In the genomic region with DNA sequence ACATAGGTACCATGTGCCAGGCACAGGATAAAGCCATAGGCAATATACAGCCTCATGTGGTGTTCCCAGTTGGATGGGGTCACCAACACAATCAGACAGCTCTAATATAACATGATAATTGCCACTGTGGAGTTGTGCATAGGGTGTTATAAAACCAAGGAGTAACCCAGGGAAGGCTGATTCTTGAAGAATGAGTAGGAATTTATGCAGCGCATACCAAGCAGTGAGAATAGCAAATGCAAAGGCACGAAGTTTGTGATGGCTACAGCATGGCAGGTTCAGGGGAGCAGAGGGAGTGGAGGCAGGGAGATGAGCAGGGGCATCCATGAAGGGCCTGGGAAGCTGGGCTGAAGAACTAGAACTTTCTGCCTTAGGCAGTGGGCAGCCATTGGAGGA, we compare ENCODE assay signal across 1 cellular context.
TF ChIP-seq lines count a peak whose summit lies in the region.

No MANE protein-coding gene starts in this region.

TF ChIP-seq in IMR-90, 13 proteins besides CTCF, POLR2A, EP300 and RAD21 (continued from another document):
- TF ChIP-seq, protein P1, sequence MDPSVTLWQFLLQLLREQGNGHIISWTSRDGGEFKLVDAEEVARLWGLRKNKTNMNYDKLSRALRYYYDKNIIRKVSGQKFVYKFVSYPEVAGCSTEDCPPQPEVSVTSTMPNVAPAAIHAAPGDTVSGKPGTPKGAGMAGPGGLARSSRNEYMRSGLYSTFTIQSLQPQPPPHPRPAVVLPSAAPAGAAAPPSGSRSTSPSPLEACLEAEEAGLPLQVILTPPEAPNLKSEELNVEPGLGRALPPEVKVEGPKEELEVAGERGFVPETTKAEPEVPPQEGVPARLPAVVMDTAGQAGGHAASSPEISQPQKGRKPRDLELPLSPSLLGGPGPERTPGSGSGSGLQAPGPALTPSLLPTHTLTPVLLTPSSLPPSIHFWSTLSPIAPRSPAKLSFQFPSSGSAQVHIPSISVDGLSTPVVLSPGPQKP (IDR thresholded peaks at IDR 0.05; ENCODE audit: borderline replicate concordance, low read depth, low read length), result no peak
- TF ChIP-seq CEBPB (IDR thresholded peaks at IDR 0.05; ENCODE audit: low read depth, low read length) (no peak), MAFK (IDR thresholded peaks at IDR 0.05; ENCODE audit: low read depth, low read length) (no peak), CHD1 (IDR thresholded peaks at IDR 0.05; ENCODE audit: low read depth, low read length) (no peak), NFE2L2 (IDR thresholded peaks at IDR 0.05; ENCODE audit: low read depth, low read length) (no peak)
- TF ChIP-seq, protein P2, sequence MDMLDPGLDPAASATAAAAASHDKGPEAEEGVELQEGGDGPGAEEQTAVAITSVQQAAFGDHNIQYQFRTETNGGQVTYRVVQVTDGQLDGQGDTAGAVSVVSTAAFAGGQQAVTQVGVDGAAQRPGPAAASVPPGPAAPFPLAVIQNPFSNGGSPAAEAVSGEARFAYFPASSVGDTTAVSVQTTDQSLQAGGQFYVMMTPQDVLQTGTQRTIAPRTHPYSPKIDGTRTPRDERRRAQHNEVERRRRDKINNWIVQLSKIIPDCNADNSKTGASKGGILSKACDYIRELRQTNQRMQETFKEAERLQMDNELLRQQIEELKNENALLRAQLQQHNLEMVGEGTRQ (IDR thresholded peaks at IDR 0.05; ENCODE audit: low read depth, low read length), result no peak
